8 cellular contexts compared by ENCODE assay signal in genomic region chr14:92726135-92726932, GRCh38. TPM values are rescaled to one million over a fixed set of nuclear protein-coding genes. Genes with fewer than 3 reads are reported as not detected.
DNase-seq lines count a peak whose midpoint lies in the region; ATAC-seq and TF ChIP-seq lines count a peak whose summit lies in the region.

No MANE protein-coding gene starts in this region.

- peak overlapping the region; percentile 55 for H3K9ac ChIP-seq in adipocyte (ENCODE audit: low read length)

- H3K27me3 Mint-ChIP-seq in immature natural killer cell (ENCODE audit: low read depth in 3 of 3), result peaks cover 4 to 11% (median 7%) of the 10 kb centered on the region in 3 donors

- DNase-seq in A673 (ENCODE audit: low spot score) (peak; percentile 15), HUDEP-2 (lab: John Stamatoyannopoulos, UW; ENCODE audit: unreplicated experiment in 76 of 76) (peak in 73 of 76 experiments; percentile 4 to 88 (median 58)), adipocyte (ENCODE audit: low read depth) (peak; percentile 19), immature natural killer cell (peak; percentile 76 to 86 (median 81)), tibial artery (peak; percentile 81 to 86), NCI-H510A (lab: John Stamatoyannopoulos, UW) (no peak)

- peaks cover 15 to 17% of the 10 kb centered on the region in 2 donors for H3K4me1 Mint-ChIP-seq in immature natural killer cell

- TF ChIP-seq CTCF in A673 (conservative IDR thresholded peaks at IDR 0.05; ENCODE audit: low read depth, low read length) (no peak), tibial artery (IDR thresholded peaks at IDR 0.05) (no peak)

- H3K36me3 ChIP-seq in A673 (ENCODE audit: insufficient read depth, low read length, poor library complexity, severe bottlenecking) (peaks cover 6% of the 10 kb centered on the region), adipocyte (ENCODE audit: control insufficient read depth, insufficient read depth, low read length, severe bottlenecking) (peaks cover 6% of the 10 kb centered on the region), tibial artery (peaks cover 2 to 33% (median 7%) of the 10 kb centered on the region in 3 donors)

- H3K27me3 ChIP-seq in A673 (replicated peaks; ENCODE audit: insufficient read depth, low read depth, low read length, poor library complexity), result no peaks in the 10 kb centered on the region
- no peaks in the 10 kb centered on the region for H3K27me3 ChIP-seq in adipocyte (replicated peaks; ENCODE audit: control insufficient read depth, insufficient read depth, low read length)
- no peaks in the 10 kb centered on the region for H3K27me3 ChIP-seq in tibial artery

- H3K4me3 ChIP-seq in A673 (ENCODE audit: low read depth, low read length, poor library complexity, severe bottlenecking) (no peak overlapping the region), adipocyte (ENCODE audit: low read length) (no peak overlapping the region), tibial artery (no peak overlapping the region)

- no peak for ATAC-seq in HG03469 (IDR thresholded peaks at IDR 0.05; ENCODE audit: unreplicated experiment)
- ATAC-seq in GM18907 (IDR thresholded peaks at IDR 0.05; ENCODE audit: unreplicated experiment), result no peak

- intact Hi-C loops in A673 (cut with micrococcal nuclease; ENCODE audit: unreplicated experiment), result no loop called here
- intact Hi-C loops in tibial artery (cut with DNase I; ENCODE audit: low total_unique reads), result no loop called here

- H3K27ac Mint-ChIP-seq in immature natural killer cell, result peak overlapping the region; percentile 41 to 91 (median 88)

- peak overlapping the region in 3 of 5 donors; percentile 36 to 70 (median 52) for H3K4me3 Mint-ChIP-seq in immature natural killer cell

- no peaks in the 10 kb centered on the region for H3K36me3 Mint-ChIP-seq in immature natural killer cell

- CTCF ChIA-PET in A673 (lab: Charles Lee), result no interaction called here

- POLR2A ChIA-PET in A673 (lab: Charles Lee; ENCODE audit: low non-redundant PET), result interaction anchor here (0.7 kb wide), 1 partner anchor 41 kb away, joined by 15 read pairs; no protein-coding TSS in a partner anchor

- no TSS peak for BruUV-seq in A673 (replicated peaks; lab: Mats Ljungman, UMichigan)

- H3K27ac ChIP-seq in A673 (ENCODE audit: low read depth, low read length, poor library complexity, severe bottlenecking) (no peak overlapping the region), tibial artery (peak overlapping the region in 1 of 2 donors; percentile 17)

- H3K9me3 ChIP-seq in A673 (ENCODE audit: low read depth, low read length, poor library complexity, severe bottlenecking) (no peaks in the 10 kb centered on the region), adipocyte (ENCODE audit: control insufficient read depth, low read length) (peaks cover 1% of the 10 kb centered on the region), tibial artery (no peaks in the 10 kb centered on the region)

- no peaks in the 10 kb centered on the region for H3K9me3 Mint-ChIP-seq in immature natural killer cell

- H3K4me1 ChIP-seq in A673 (ENCODE audit: insufficient read depth, low read length, poor library complexity, severe bottlenecking) (peaks cover 5% of the 10 kb centered on the region), adipocyte (ENCODE audit: control insufficient read depth, insufficient read depth, low read length) (peaks cover 19% of the 10 kb centered on the region), tibial artery (peaks cover 0 to 4% (median 0%) of the 10 kb centered on the region in 4 donors)

RNA-seq across cellular contexts. Expression of gene LGMN, which starts 22.1 kb away (rescaled TPM):
- total RNA-seq in A673 (2021), result 34.6 and 39.8 TPM in 2 replicates
- polyA plus RNA-seq in immature natural killer cell, result 1 to 10 TPM; 1.7 to 7.4 (median 2.9) TPM
